8 cellular contexts compared by ENCODE assay signal in genomic region chr16:15672514-15673167, GRCh38. TPM values are rescaled to one million over a fixed set of nuclear protein-coding genes. Genes with fewer than 3 reads are reported as not detected.
DNase-seq lines count a peak whose midpoint lies in the region; ATAC-seq and TF ChIP-seq lines count a peak whose summit lies in the region.

No MANE protein-coding gene starts in this region.

- peak overlapping the region; percentile 94 for H3K27ac ChIP-seq in CD4-positive, alpha-beta T cell (ENCODE audit: low read depth, low read length)

- no peaks in the 10 kb centered on the region for H3K9me3 Mint-ChIP-seq in CD4-positive, alpha-beta T cell

- ATAC-seq in CD4-positive, alpha-beta T cell (ENCODE audit: poor library complexity) = peak; percentile 95

- DNase-seq in CD4-positive, alpha-beta T cell = peak; percentile 57 to 82 (median 73)
- DNase-seq in NCI-H2196 treated with DMSO at 0.1 percent for 48 hours (lab: John Stamatoyannopoulos, UW; ENCODE audit: unreplicated experiment) (peak; percentile 97), epidermal melanocyte (ENCODE audit: insufficient read length, low spot score) (peak; percentile 82), mucosa of gallbladder (ENCODE audit: low spot score) (peak; percentile 89), NCI-H146 (lab: John Stamatoyannopoulos, UW) (no peak), D341Med (ENCODE audit: low spot score) (no peak)
- peak; percentile 51 for DNase-seq in activated CD8-positive, alpha-beta memory T cell treated with anti-CD3 and anti-CD28 coated beads, Interleukin-2, amount 50 U/mL, for 1 hour (ENCODE audit: extremely low read depth)
- DNase-seq in stimulated activated CD8-positive, alpha-beta memory T cell treated with anti-CD3 and anti-CD28 coated beads, Interleukin-4, amount 100 ng/mL, for 24 hours (ENCODE audit: low read depth) = peak; percentile 31

- no peak for TF ChIP-seq CTCF in CD4-positive, alpha-beta T cell (IDR thresholded peaks at IDR 0.05)

- peak overlapping the region; percentile 92 for H3K27ac Mint-ChIP-seq in CD4-positive, alpha-beta T cell

- CTCF ChIA-PET in CD4-positive, alpha-beta T cell (lab: Charles Lee) = interaction anchor here (2.3 to 3.4 kb wide), 2 partner anchors 9 to 30 kb away, joined by 9 to 20 read pairs; partner anchors contain the start of gene MARF1

- no peaks in the 10 kb centered on the region for H3K27me3 ChIP-seq in CD4-positive, alpha-beta T cell (ENCODE audit: control insufficient read depth, insufficient read depth, low read length)

- H3K9me3 ChIP-seq in CD4-positive, alpha-beta T cell (ENCODE audit: control insufficient read depth, low read length) = no peaks in the 10 kb centered on the region

- H3K27me3 Mint-ChIP-seq in CD4-positive, alpha-beta T cell = no peaks in the 10 kb centered on the region

- intact Hi-C loops in CD4-positive, alpha-beta T cell (cut with DNase I, micrococcal nuclease) = loop anchor here (1.0 to 10.0 kb wide), 3 partner anchors 29 to 212 kb away; partner anchors contain the start of genes MARF1 (in 2 of the 2) and CEP20 (in 1 of the 2)

- H3K4me3 Mint-ChIP-seq in CD4-positive, alpha-beta T cell = peak overlapping the region; percentile 40

- H3K4me1 Mint-ChIP-seq in CD4-positive, alpha-beta T cell (ENCODE audit: low read depth) = peaks cover 39% of the 10 kb centered on the region

- POLR2A ChIA-PET in CD4-positive, alpha-beta T cell (lab: Charles Lee) = interaction anchor here (0.6 to 4.3 kb wide), 7 partner anchors 11 to 108 kb away, joined by 3 to 48 read pairs (median 3); partner anchors contain the start of genes MARF1 and NDE1

- peaks cover 60% of the 10 kb centered on the region for H3K36me3 Mint-ChIP-seq in CD4-positive, alpha-beta T cell (ENCODE audit: low read depth)

RNA-seq across cellular contexts. Expression of gene NDE1, which starts 22.6 kb away (rescaled TPM):
- 100 to 1,000 TPM in 1 of 2 experiments, 10 to 100 TPM in 1; 96.6 to 106 TPM for total RNA-seq in CD4-positive, alpha-beta T cell
- total RNA-seq in mucosa of gallbladder = 30.0 TPM

RNA-seq across cellular contexts. Expression of gene MARF1, which starts 29.7 kb away (rescaled TPM):
- total RNA-seq in CD4-positive, alpha-beta T cell = 100 to 1,000 TPM; 156 to 157 TPM
- 92.6 TPM for total RNA-seq in mucosa of gallbladder

Comparison
In these comparisons a context has a peak if more than half of its experiments do, and no peak if none do; other contexts are left out.
1. DNase-seq: peak in CD4-positive, alpha-beta T cell (10 of 10), NCI-H2196 treated with DMSO at 0.1 percent for 48 hours (single experiment), activated CD8-positive, alpha-beta memory T cell treated with anti-CD3 and anti-CD28 coated beads, Interleukin-2, amount 50 U/mL, for 1 hour (single experiment), epidermal melanocyte (single experiment), mucosa of gallbladder (single experiment) and stimulated activated CD8-positive, alpha-beta memory T cell treated with anti-CD3 and anti-CD28 coated beads, Interleukin-4, amount 100 ng/mL, for 24 hours (single experiment); none in NCI-H146 (single experiment) and D341Med (single experiment).